ENCODE assay signal across 10 cellular contexts in the genomic region with DNA sequence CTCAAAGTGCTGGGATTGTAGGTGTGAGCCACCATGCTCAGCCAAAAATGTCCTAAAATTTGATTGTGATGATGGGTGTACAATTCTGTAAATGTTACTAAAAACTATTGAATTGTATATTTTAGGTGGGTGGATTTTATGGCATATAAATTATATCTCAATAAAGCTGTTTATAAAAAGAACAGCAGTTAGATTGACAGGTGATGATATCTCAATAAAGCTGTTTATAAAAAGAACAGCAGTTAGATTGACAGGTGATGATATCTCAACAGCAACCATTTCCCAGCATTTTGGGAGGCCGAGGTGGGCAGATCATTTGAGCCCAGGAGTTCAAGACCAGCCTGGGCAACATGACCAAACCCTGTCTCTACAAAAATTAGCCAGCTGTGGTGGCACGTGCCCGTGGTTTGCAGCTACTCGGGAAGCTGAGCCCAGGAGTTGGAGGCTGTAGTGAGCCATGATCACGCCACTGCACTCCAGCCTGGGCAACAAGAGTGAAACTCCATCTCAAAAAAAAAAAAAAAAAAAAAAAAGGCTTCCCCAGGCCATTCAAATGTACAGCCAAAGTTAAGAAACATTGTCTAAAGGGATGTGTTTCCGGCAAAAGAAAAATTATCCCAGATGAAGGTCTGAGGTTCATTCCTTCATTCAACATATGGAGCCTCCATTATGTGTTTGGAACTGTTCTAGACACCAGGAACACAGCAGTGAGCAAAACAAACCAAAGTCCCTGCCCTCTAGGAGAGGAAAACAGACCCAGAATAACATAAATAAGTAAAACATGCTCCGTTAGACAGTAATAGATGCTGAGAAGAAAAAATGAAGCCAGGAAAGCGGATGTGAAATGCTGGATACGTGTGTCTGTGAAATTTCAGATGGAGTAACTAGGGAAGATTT. TPM values are rescaled to one million over a fixed set of nuclear protein-coding genes. Genes with fewer than 3 reads are reported as not detected.
DNase-seq lines count a peak whose midpoint lies in the region; ATAC-seq and TF ChIP-seq lines count a peak whose summit lies in the region.
"Had no signal": no experiment of that assay in that cellular context is flagged by ENCODE, and none has a peak within 500 bp of the region (broad histone marks: within the 10 kb centered on the region; RNA-seq: fewer than 3 reads in every experiment).

No MANE protein-coding gene starts in this region.

- POLR2A ChIA-PET in PC-3 (lab: Charles Lee; ENCODE audit: unreplicated experiment) = interaction anchor here (0.5 kb wide), 1 partner anchor 19 kb away, joined by 13 read pairs; no protein-coding TSS in a partner anchor

- no peaks in the 10 kb centered on the region for H3K27me3 ChIP-seq in PC-3 (ENCODE audit: low read length)
- H3K27me3 ChIP-seq in trophoblast cell (ENCODE audit: insufficient read depth, low read length) = no peaks in the 10 kb centered on the region
- H3K27me3 ChIP-seq: uterus had no signal

- peaks cover 41% of the 10 kb centered on the region for H3K4me1 ChIP-seq in PC-3 (ENCODE audit: insufficient read depth, low read length)
- H3K4me1 ChIP-seq in trophoblast cell (ENCODE audit: control insufficient read depth in 1 of 2, insufficient read depth in 2 of 2, low read length in 2 of 2) = peaks cover 8 to 11% of the 10 kb centered on the region in 2 experiments

- no peak overlapping the region for H4K8ac ChIP-seq in trophoblast cell (ENCODE audit: low read depth, low read length)

- H3K4me3 ChIP-seq in GM12864 (ENCODE audit: low read depth, low read length) = peak overlapping the region; percentile 61; the same call in 1 of the 2 replicates
- 0 out of 2 replicates have a peak overlapping the region, but pooled peaks have one; percentile 72 for H3K4me3 ChIP-seq in PC-3 (ENCODE audit: low read length)
- H3K4me3 ChIP-seq in trophoblast cell (ENCODE audit: low read depth, low read length) = no peak overlapping the region

- H3K79me1 ChIP-seq in trophoblast cell (ENCODE audit: low read length) = peaks cover 11% of the 10 kb centered on the region

- ATAC-seq in PC-3 = no peak
- no peak for ATAC-seq in HG03025 (IDR thresholded peaks at IDR 0.05; ENCODE audit: low FRiP score, unreplicated experiment)

- H4K12ac ChIP-seq in trophoblast cell (ENCODE audit: low read depth, low read length) = no peak overlapping the region

- H3K9ac ChIP-seq in PC-3 (ENCODE audit: low read length) (peak overlapping the region; percentile 98; the same call in 1 of the 2 replicates), trophoblast cell (ENCODE audit: low read length) (no peak overlapping the region)

- no peaks in the 10 kb centered on the region for H3K9me2 ChIP-seq in PC-3 (replicated peaks; ENCODE audit: low read length)

- no peak overlapping the region for H4K91ac ChIP-seq in trophoblast cell (ENCODE audit: low read depth, low read length)

- no peak overlapping the region for H2BK5ac ChIP-seq in trophoblast cell (ENCODE audit: low read depth, low read length, poor library complexity)

- peaks cover 33% of the 10 kb centered on the region for H3K79me2 ChIP-seq in PC-3 (ENCODE audit: low read length)
- H3K79me2 ChIP-seq in trophoblast cell (ENCODE audit: control insufficient read depth, insufficient read depth, low read length, poor library complexity) = peaks cover 9% of the 10 kb centered on the region

- no TSS peak for BruUV-seq in PC-3 (replicated peaks; lab: Mats Ljungman, UMichigan)

- no peak overlapping the region for H3K14ac ChIP-seq in trophoblast cell (ENCODE audit: low read length)

- intact Hi-C loops in PC-3 (cut with micrococcal nuclease) = no loop called here

- TF ChIP-seq CTCF in GM12864 (IDR thresholded peaks at IDR 0.05; ENCODE audit: low read depth, low read length, missing control alignments) = no peak
- no peak for TF ChIP-seq CTCF in PC-3 (conservative IDR thresholded peaks at IDR 0.05; ENCODE audit: low read depth, low read length)

- no peak for DNase-seq in GM12864 (ENCODE audit: low read depth)
- no peak for DNase-seq in PC-3
- no peak for DNase-seq in epithelial cell of prostate (ENCODE audit: low read depth, low spot score)
- no peak for DNase-seq in trophoblast cell
- no peak for DNase-seq in GDM1 (lab: John Stamatoyannopoulos, UW)
- DNase-seq in mesenteric fat pad (ENCODE audit: low spot score) = no peak
- DNase-seq in DMS114 treated with DMSO at 0.1 percent for 48 hours (lab: John Stamatoyannopoulos, UW; ENCODE audit: unreplicated experiment) = no peak
- DNase-seq: activated CD4-positive, CD25-positive, alpha-beta regulatory T cell; uterus had no signal

- no peak overlapping the region for H2BK120ac ChIP-seq in trophoblast cell (ENCODE audit: insufficient read depth, low read length, poor library complexity)

- H3K4ac ChIP-seq in trophoblast cell (ENCODE audit: low read depth, low read length) = no peak overlapping the region

- H3K23ac ChIP-seq in trophoblast cell (ENCODE audit: low read length) = no peak overlapping the region

- WGBS in trophoblast cell (ENCODE audit: extremely low coverage, insufficient coverage, insufficient read length) = no CpG with 5 or more reads among the region's 9 CpGs

- H3F3A ChIP-seq in PC-3 (ENCODE audit: low read length, unreplicated experiment) = no peaks in the 10 kb centered on the region

- H3K4me2 ChIP-seq in PC-3 (ENCODE audit: low read length) (peak overlapping the region; percentile 95), trophoblast cell (ENCODE audit: low read length) (no peak overlapping the region)

- no peak overlapping the region for H3K18ac ChIP-seq in trophoblast cell (ENCODE audit: low read length)

- H3K27ac ChIP-seq in PC-3 (ENCODE audit: low read length) = peak overlapping the region; percentile 75
- H3K27ac ChIP-seq in epithelial cell of prostate = peak overlapping the region; percentile 100
- no peak overlapping the region for H3K27ac ChIP-seq in trophoblast cell (ENCODE audit: low read depth, low read length)

- CTCF ChIA-PET in PC-3 (lab: Charles Lee) = no interaction called here

- H2AFZ ChIP-seq in PC-3 (ENCODE audit: low read length) = no peak overlapping the region; the same call in 1 of the 2 replicates
- peak overlapping the region; percentile 21 for H2AFZ ChIP-seq in trophoblast cell (ENCODE audit: insufficient read depth, low read length, poor library complexity)

- peaks cover 10% of the 10 kb centered on the region for H3K36me3 ChIP-seq in PC-3 (ENCODE audit: low read depth, low read length)
- H3K36me3 ChIP-seq in trophoblast cell (ENCODE audit: control insufficient read depth in 1 of 2, insufficient read depth in 2 of 2, low read length in 2 of 2) = peaks cover 0 to 5% of the 10 kb centered on the region in 2 experiments
- H3K36me3 ChIP-seq: uterus had no signal

- H3K9me3 ChIP-seq in PC-3 (ENCODE audit: low read length) (no peaks in the 10 kb centered on the region), trophoblast cell (ENCODE audit: insufficient read depth, low read depth, low read length) (no peaks in the 10 kb centered on the region)
- H3K9me3 ChIP-seq: uterus had no signal

- H4K20me1 ChIP-seq in PC-3 (ENCODE audit: low read length) = no peaks in the 10 kb centered on the region

- no peak overlapping the region for H2BK12ac ChIP-seq in trophoblast cell (ENCODE audit: low read length)

- H2AK5ac ChIP-seq in trophoblast cell (ENCODE audit: low read length) = no peak overlapping the region

RNA-seq across cellular contexts. Expression of a gene that starts 1.7 kb away (rescaled TPM):
- 115 and 137 TPM in 2 replicates for total RNA-seq in PC-3 (2014; rRNA removed)
- polyA plus RNA-seq in trophoblast cell (2013) = 48.6 and 50.5 TPM in 2 replicates
- total RNA-seq in mesenteric fat pad = 60.1 TPM

RNA-seq across cellular contexts. Expression of a gene that starts 25.9 kb away (rescaled TPM):
- 160 and 193 TPM in 2 replicates for total RNA-seq in PC-3 (2014; rRNA removed)
- 30.6 and 32.9 TPM in 2 replicates for polyA plus RNA-seq in trophoblast cell (2013)
- 9.4 TPM for total RNA-seq in mesenteric fat pad

RNA-seq across cellular contexts. Expression of a gene that starts 55.9 kb away (rescaled TPM):
- total RNA-seq in PC-3 (2014; rRNA removed) (24.2 and 26.3 TPM in 2 replicates), mesenteric fat pad (47.0 TPM)
- 41.1 and 43.4 TPM in 2 replicates for polyA plus RNA-seq in trophoblast cell (2013)

RNA-seq across cellular contexts. Expression of a gene that starts 59.5 kb away (rescaled TPM):
- total RNA-seq in PC-3 (2014; rRNA removed) (50.7 and 55.7 TPM in 2 replicates), mesenteric fat pad (21.3 TPM)
- polyA plus RNA-seq in trophoblast cell (2013) = 26.5 and 26.8 TPM in 2 replicates

Comparison
In these comparisons a context has a peak if more than half of its experiments do, and no peak if none do; other contexts are left out.
1. RNA of a gene that starts 25.9 kb away (total RNA-seq): 160 to 193 TPM in PC-3; 9.4 TPM in mesenteric fat pad (single experiment); every median in the first group is over 10 times any median in the second.